Comparison of ENCODE assay signal across 8 cellular contexts in genomic region chr11:72239296-72239848, GRCh38. TPM values are rescaled to one million over a fixed set of nuclear protein-coding genes. Genes with fewer than 3 reads are reported as not detected.
DNase-seq lines count a peak whose midpoint lies in the region; ATAC-seq and TF ChIP-seq lines count a peak whose summit lies in the region.

No MANE protein-coding gene starts in this region.

- H3K4me1 Mint-ChIP-seq in activated CD4-positive, alpha-beta T cell treated with anti-CD3 and anti-CD28 coated beads, Interleukin-2, amount 10 ng/mL, durations not matched to agents 24 days and 14 days = peaks cover 13% of the 10 kb centered on the region
- peaks cover 14% of the 10 kb centered on the region for H3K4me1 Mint-ChIP-seq in endodermal cell
- peaks cover 15 to 38% (median 30%) of the 10 kb centered on the region in 7 donors for H3K4me1 Mint-ChIP-seq in naive thymus-derived CD4-positive, alpha-beta T cell

- peaks cover 45% of the 10 kb centered on the region for H3K27me3 Mint-ChIP-seq in activated CD4-positive, alpha-beta T cell treated with anti-CD3 and anti-CD28 coated beads, Interleukin-2, amount 10 ng/mL, durations not matched to agents 24 days and 14 days
- peaks cover 45% of the 10 kb centered on the region for H3K27me3 Mint-ChIP-seq in endodermal cell (ENCODE audit: insufficient read depth)
- peaks cover 30 to 45% (median 40%) of the 10 kb centered on the region in 5 donors for H3K27me3 Mint-ChIP-seq in naive thymus-derived CD4-positive, alpha-beta T cell

- ATAC-seq in naive thymus-derived CD4-positive, alpha-beta T cell = peak; percentile 2
- no peak for ATAC-seq in HG03097 (IDR thresholded peaks at IDR 0.05; ENCODE audit: low FRiP score, unreplicated experiment)
- no peak for ATAC-seq in HG02588 (IDR thresholded peaks at IDR 0.05; ENCODE audit: unreplicated experiment)

- H3K4me1 ChIP-seq in endodermal cell (ENCODE audit: control insufficient read depth, insufficient read depth, low read length) = no peaks in the 10 kb centered on the region
- H3K4me1 ChIP-seq in naive thymus-derived CD4-positive, alpha-beta T cell (ENCODE audit: control insufficient read depth in 2 of 2, insufficient read depth in 2 of 2, low read length in 2 of 2) = peaks cover 0 to 15% of the 10 kb centered on the region in 2 donors

- H3K27ac ChIP-seq in endodermal cell (ENCODE audit: low read depth, low read length) = no peak overlapping the region
- no peak overlapping the region for H3K27ac ChIP-seq in naive thymus-derived CD4-positive, alpha-beta T cell (ENCODE audit: low read depth, low read length)

- CTCF ChIA-PET in naive thymus-derived CD4-positive, alpha-beta T cell (lab: Charles Lee) = no interaction called here

- H3K4me3 Mint-ChIP-seq in activated CD4-positive, alpha-beta T cell treated with anti-CD3 and anti-CD28 coated beads, Interleukin-2, amount 10 ng/mL, durations not matched to agents 24 days and 14 days = peak overlapping the region; percentile 56
- H3K4me3 Mint-ChIP-seq in endodermal cell = peak overlapping the region; percentile 55
- H3K4me3 Mint-ChIP-seq in naive thymus-derived CD4-positive, alpha-beta T cell = peak overlapping the region in 9 of 10 donors; percentile 7 to 79 (median 60)

- peaks cover 50% of the 10 kb centered on the region for H3K27me3 ChIP-seq in endodermal cell (ENCODE audit: control insufficient read depth, insufficient read depth, low read length, poor library complexity, severe bottlenecking)
- peaks cover 0 to 27% of the 10 kb centered on the region in 2 donors for H3K27me3 ChIP-seq in naive thymus-derived CD4-positive, alpha-beta T cell (ENCODE audit: control insufficient read depth in 2 of 2, insufficient read depth in 2 of 2, low read length in 2 of 2)

- peak overlapping the region; percentile 60 for H3K4me3 ChIP-seq in endodermal cell (ENCODE audit: low read length)
- no peak overlapping the region for H3K4me3 ChIP-seq in naive thymus-derived CD4-positive, alpha-beta T cell (ENCODE audit: low read length)

- intact Hi-C loops in activated CD4-positive, alpha-beta T cell treated with anti-CD3 and anti-CD28 coated beads, Interleukin-2, amount 10 ng/mL, durations not matched to agents 24 days and 14 days (cut with micrococcal nuclease) = loop anchor here (2.0 kb wide), 1 partner anchor 15 kb away; the partner anchor contains the start of gene INPPL1
- intact Hi-C loops in naive thymus-derived CD4-positive, alpha-beta T cell (cut with micrococcal nuclease) = loop anchor here (5.0 kb wide), 2 partner anchors 193 to 212 kb away; partner anchors contain the start of gene CLPB (in 1 of the 2)

- no peak for TF ChIP-seq CTCF in endodermal cell (conservative IDR thresholded peaks at IDR 0.05)

- no peaks in the 10 kb centered on the region for H3K9me3 ChIP-seq in endodermal cell (ENCODE audit: control insufficient read depth, low read length)
- H3K9me3 ChIP-seq in naive thymus-derived CD4-positive, alpha-beta T cell (ENCODE audit: control insufficient read depth in 2 of 3, low read length in 3 of 3) = no peaks in the 10 kb centered on the region

- H3K36me3 Mint-ChIP-seq in activated CD4-positive, alpha-beta T cell treated with anti-CD3 and anti-CD28 coated beads, Interleukin-2, amount 10 ng/mL, durations not matched to agents 24 days and 14 days (ENCODE audit: low read depth) = peaks cover 34% of the 10 kb centered on the region
- peaks cover 26% of the 10 kb centered on the region for H3K36me3 Mint-ChIP-seq in endodermal cell (ENCODE audit: low read depth)
- peaks cover 0 to 15% (median 4%) of the 10 kb centered on the region in 5 donors for H3K36me3 Mint-ChIP-seq in naive thymus-derived CD4-positive, alpha-beta T cell

- H3K9ac ChIP-seq in endodermal cell (ENCODE audit: extremely low read depth, low read length, poor library complexity, severe bottlenecking) = no peak overlapping the region

- no peak for DNase-seq in activated CD4-positive, alpha-beta T cell treated with anti-CD3 and anti-CD28 coated beads, Interleukin-2, amount 10 ng/mL, durations not matched to agents 24 days and 14 days
- DNase-seq in activated CD4-positive, alpha-beta T cell treated with anti-CD3 and anti-CD28 coated beads, Interleukin-2, amount 50 U/mL, for 1 hour = no peak
- DNase-seq in NOMO-1 treated with dmso at 0.1 percent for 144 hours (lab: John Stamatoyannopoulos, UW; ENCODE audit: unreplicated experiment) (peak; percentile 22), endodermal cell (peak; percentile 82), NCI-H526 (lab: John Stamatoyannopoulos, UW) (no peak)
- DNase-seq in naive thymus-derived CD4-positive, alpha-beta T cell = no peak

- POLR2A ChIA-PET in naive thymus-derived CD4-positive, alpha-beta T cell (lab: Charles Lee) = no interaction called here

- WGBS in endodermal cell (ENCODE audit: insufficient coverage in 1 of 2, insufficient read length in 1 of 2), 2 experiments = 25 to 40% methylated on average over 18 to 27 of the region's 27 CpGs

- H3K36me3 ChIP-seq in endodermal cell (ENCODE audit: control insufficient read depth, insufficient read depth, low read length) = peaks cover 42% of the 10 kb centered on the region
- H3K36me3 ChIP-seq in naive thymus-derived CD4-positive, alpha-beta T cell (ENCODE audit: control insufficient read depth in 2 of 3, insufficient read depth in 3 of 3, low read length in 3 of 3) = peaks cover 0 to 35% (median 3%) of the 10 kb centered on the region in 3 experiments

- H3K27ac Mint-ChIP-seq in activated CD4-positive, alpha-beta T cell treated with anti-CD3 and anti-CD28 coated beads, Interleukin-2, amount 10 ng/mL, durations not matched to agents 24 days and 14 days = no peak overlapping the region
- peak overlapping the region; percentile 52 for H3K27ac Mint-ChIP-seq in endodermal cell
- no peak overlapping the region for H3K27ac Mint-ChIP-seq in naive thymus-derived CD4-positive, alpha-beta T cell

- no peaks in the 10 kb centered on the region for H3K9me3 Mint-ChIP-seq in activated CD4-positive, alpha-beta T cell treated with anti-CD3 and anti-CD28 coated beads, Interleukin-2, amount 10 ng/mL, durations not matched to agents 24 days and 14 days
- no peaks in the 10 kb centered on the region for H3K9me3 Mint-ChIP-seq in endodermal cell
- H3K9me3 Mint-ChIP-seq in naive thymus-derived CD4-positive, alpha-beta T cell = peaks cover 0 to 2% (median 0%) of the 10 kb centered on the region in 11 donors

RNA-seq across cellular contexts. Expression of gene PHOX2A, which starts 4.6 kb away (rescaled TPM):
- total RNA-seq in activated CD4-positive, alpha-beta T cell treated with anti-CD3 and anti-CD28 coated beads, Interleukin-2, amount 10 ng/mL, durations not matched to agents 24 days and 14 days = not detected in 2 replicates
- total RNA-seq in endodermal cell = under 1 TPM in 1 of 2 donors, not detected in 1; 0.92 TPM
- polyA plus RNA-seq in endodermal cell (2013, experiment 1 of 2) = 1.7 TPM
- 1.9 TPM for polyA plus RNA-seq in endodermal cell (2013, experiment 2 of 2)
- not detected for total RNA-seq in naive thymus-derived CD4-positive, alpha-beta T cell
- not detected for polyA plus RNA-seq in naive thymus-derived CD4-positive, alpha-beta T cell

RNA-seq across cellular contexts. Expression of gene INPPL1, which starts 14.8 kb away (rescaled TPM):
- 123 and 144 TPM in 2 replicates for total RNA-seq in activated CD4-positive, alpha-beta T cell treated with anti-CD3 and anti-CD28 coated beads, Interleukin-2, amount 10 ng/mL, durations not matched to agents 24 days and 14 days
- 100 to 1,000 TPM; 230 to 325 TPM for total RNA-seq in endodermal cell
- polyA plus RNA-seq in endodermal cell (2013, experiment 1 of 2) = 149 TPM
- polyA plus RNA-seq in endodermal cell (2013, experiment 2 of 2) = 148 TPM
- 100 to 1,000 TPM; 103 to 182 (median 134) TPM for total RNA-seq in naive thymus-derived CD4-positive, alpha-beta T cell
- polyA plus RNA-seq in naive thymus-derived CD4-positive, alpha-beta T cell = 1 to 10 TPM; 4.1 to 6.3 TPM

RNA-seq across cellular contexts. Expression of gene FOLR2, which starts 22.8 kb away (rescaled TPM):
- not detected in 2 replicates for total RNA-seq in activated CD4-positive, alpha-beta T cell treated with anti-CD3 and anti-CD28 coated beads, Interleukin-2, amount 10 ng/mL, durations not matched to agents 24 days and 14 days
- total RNA-seq in endodermal cell = not detected
- polyA plus RNA-seq in endodermal cell (2013, experiment 1 of 2) = not detected
- polyA plus RNA-seq in endodermal cell (2013, experiment 2 of 2) = not detected
- total RNA-seq in naive thymus-derived CD4-positive, alpha-beta T cell = 1 to 10 TPM in 3 of 5 experiments, not detected in 2; 1.1 to 2.6 (median 2.4) TPM
- not detected for polyA plus RNA-seq in naive thymus-derived CD4-positive, alpha-beta T cell

RNA-seq across cellular contexts. Expression of gene FOLR1, which starts 47.4 kb away (rescaled TPM):
- not detected in 2 replicates for total RNA-seq in activated CD4-positive, alpha-beta T cell treated with anti-CD3 and anti-CD28 coated beads, Interleukin-2, amount 10 ng/mL, durations not matched to agents 24 days and 14 days
- 10 to 100 TPM; 13.8 to 19.3 TPM for total RNA-seq in endodermal cell
- polyA plus RNA-seq in endodermal cell (2013, experiment 1 of 2) = 5.8 TPM
- 4.8 TPM for polyA plus RNA-seq in endodermal cell (2013, experiment 2 of 2)
- not detected for total RNA-seq in naive thymus-derived CD4-positive, alpha-beta T cell
- polyA plus RNA-seq in naive thymus-derived CD4-positive, alpha-beta T cell = not detected

Comparison
In these comparisons a context has a peak if more than half of its experiments do, and no peak if none do; other contexts are left out.
1. DNase-seq: peak in NOMO-1 treated with dmso at 0.1 percent for 144 hours (single experiment) and endodermal cell (single experiment); none in activated CD4-positive, alpha-beta T cell treated with anti-CD3 and anti-CD28 coated beads, Interleukin-2, amount 10 ng/mL, durations not matched to agents 24 days and 14 days (single experiment), activated CD4-positive, alpha-beta T cell treated with anti-CD3 and anti-CD28 coated beads, Interleukin-2, amount 50 U/mL, for 1 hour (single experiment), naive thymus-derived CD4-positive, alpha-beta T cell (0 of 9) and NCI-H526 (0 of 2).
2. Peak in every context shown above with its lines, with median percentiles within 50 percentile points of each other: H3K4me3 Mint-ChIP-seq.